In the genomic region with DNA sequence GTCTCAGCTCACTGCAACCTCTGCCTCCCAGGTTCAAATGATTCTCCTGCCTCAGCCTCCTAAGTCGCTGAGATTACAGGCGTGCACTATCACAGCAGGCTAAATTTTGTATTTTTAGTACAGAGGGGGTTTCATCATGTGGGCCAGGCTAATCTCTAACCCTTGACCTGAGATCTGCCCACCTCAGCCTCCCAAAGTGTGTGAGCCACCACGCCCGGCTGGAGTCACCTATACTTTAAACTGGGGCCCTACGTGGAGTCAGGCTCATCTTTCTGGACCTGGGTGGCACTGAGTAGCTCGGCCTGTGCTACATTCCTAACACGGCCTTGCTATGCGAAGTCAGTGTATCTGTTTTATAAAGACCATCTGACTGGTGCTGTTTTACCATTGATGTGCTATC, we compare ENCODE assay signal across 19 cellular contexts. TPM values are rescaled to one million over a fixed set of nuclear protein-coding genes. Genes with fewer than 3 reads are reported as not detected.
DNase-seq lines count a peak whose midpoint lies in the region; ATAC-seq, FAIRE-seq and TF ChIP-seq lines count a peak whose summit lies in the region.
"Had no signal": no experiment of that assay in that cellular context is flagged by ENCODE, and none has a peak within 500 bp of the region (broad histone marks: within the 10 kb centered on the region; RNA-seq: fewer than 3 reads in every experiment).

No MANE protein-coding gene starts in this region.

- H3K9ac ChIP-seq in IMR-90 (ENCODE audit: low read depth, low read length), result no peak overlapping the region

- H4K20me1 ChIP-seq in IMR-90 (ENCODE audit: insufficient read depth, low read length) (no peaks in the 10 kb centered on the region), hepatocyte (ENCODE audit: insufficient read depth, poor library complexity, severe bottlenecking) (no peaks in the 10 kb centered on the region)

- H2AK9ac ChIP-seq in IMR-90 (replicated peaks; ENCODE audit: low read depth, low read length, poor library complexity), result no peak overlapping the region

- H3K56ac ChIP-seq in IMR-90 (ENCODE audit: extremely low read depth, insufficient read depth, low read length), result no peak overlapping the region

- H3K9me3 Mint-ChIP-seq in activated T-cell treated with anti-CD3 and anti-CD28 coated beads, Interleukin-2, amount 50 U/mL, for 24 hours, result peaks cover 6% of the 10 kb centered on the region
- no peaks in the 10 kb centered on the region for H3K9me3 Mint-ChIP-seq in CD8-positive, alpha-beta T cell

- no peaks in the 10 kb centered on the region for H3K27me3 Mint-ChIP-seq in activated T-cell treated with anti-CD3 and anti-CD28 coated beads, Interleukin-2, amount 50 U/mL, for 24 hours
- no peaks in the 10 kb centered on the region for H3K27me3 Mint-ChIP-seq in CD8-positive, alpha-beta T cell (ENCODE audit: low read depth)
- H3K27me3 Mint-ChIP-seq: CD4-positive, alpha-beta memory T cell had no signal

- H3K27ac Mint-ChIP-seq in activated T-cell treated with anti-CD3 and anti-CD28 coated beads, Interleukin-2, amount 50 U/mL, for 24 hours, result peak overlapping the region; percentile 47
- H3K27ac Mint-ChIP-seq in CD8-positive, alpha-beta T cell, result no peak overlapping the region

- H3K36me3 Mint-ChIP-seq in activated T-cell treated with anti-CD3 and anti-CD28 coated beads, Interleukin-2, amount 50 U/mL, for 24 hours (ENCODE audit: low read depth), result peaks cover 86% of the 10 kb centered on the region
- H3K36me3 Mint-ChIP-seq in CD8-positive, alpha-beta T cell, result peaks cover 32% of the 10 kb centered on the region

- H2BK15ac ChIP-seq in IMR-90 (ENCODE audit: low read depth, low read length), result no peak overlapping the region; the same call in 2 of the 3 replicates

- H3K4me1 Mint-ChIP-seq in activated T-cell treated with anti-CD3 and anti-CD28 coated beads, Interleukin-2, amount 50 U/mL, for 24 hours (ENCODE audit: low read depth), result peaks cover 61% of the 10 kb centered on the region
- H3K4me1 Mint-ChIP-seq in CD8-positive, alpha-beta T cell (ENCODE audit: low read depth), result peaks cover 45% of the 10 kb centered on the region

- no peaks in the 10 kb centered on the region for H3K9me2 ChIP-seq in hepatocyte (replicated peaks; ENCODE audit: insufficient read depth)

- no peak overlapping the region for H3K23ac ChIP-seq in IMR-90 (ENCODE audit: low read depth, low read length)

- ATAC-seq in A549 (no peak), IMR-90 (ENCODE audit: low read depth) (no peak), SK-N-SH treated with all-trans-retinoic acid at 6 μM for 48 hours (no peak)
- no peak for ATAC-seq in CD8-positive, alpha-beta T cell

- H3K36me3 ChIP-seq in IMR-90 (ENCODE audit: control insufficient read depth, insufficient read depth, low read length), result no peaks in the 10 kb centered on the region
- no peaks in the 10 kb centered on the region for H3K36me3 ChIP-seq in hepatocyte (replicated peaks; ENCODE audit: insufficient read depth, low read depth)
- no peaks in the 10 kb centered on the region for H3K36me3 ChIP-seq in CD8-positive, alpha-beta T cell (ENCODE audit: insufficient read depth, low read length)
- H3K36me3 ChIP-seq: HAP-1 had no signal

- no peak overlapping the region for H2BK20ac ChIP-seq in IMR-90 (ENCODE audit: low read depth, low read length)

- H2BK120ac ChIP-seq in IMR-90 (ENCODE audit: low read depth, low read length), result no peak overlapping the region; the same call in 1 of the 2 replicates

- H3K9me3 ChIP-seq in A549, result no peaks in the 10 kb centered on the region
- H3K9me3 ChIP-seq in IMR-90 (ENCODE audit: control insufficient read depth, insufficient read depth, low read length), result no peaks in the 10 kb centered on the region
- H3K9me3 ChIP-seq in hepatocyte (ENCODE audit: low read depth), result no peaks in the 10 kb centered on the region
- no peaks in the 10 kb centered on the region for H3K9me3 ChIP-seq in CD8-positive, alpha-beta T cell (ENCODE audit: low read length)
- H3K9me3 ChIP-seq: BE2C, HAP-1 had no signal

- FAIRE-seq in A549 (lab: Jason Lieb, UNC), result no peak
- FAIRE-seq: A204.1, GM12892 had no signal

- no peaks in the 10 kb centered on the region for H3K79me1 ChIP-seq in IMR-90 (ENCODE audit: low read depth in 1 of 2, low read length in 2 of 2)

- H2AK5ac ChIP-seq in IMR-90 (ENCODE audit: low read depth, low read length), result no peak overlapping the region

- no peak overlapping the region for H3K14ac ChIP-seq in IMR-90 (replicated peaks; ENCODE audit: low read depth, low read length)

- 91% methylated on average over 8 of the region's 8 CpGs for WGBS in A549 (ENCODE audit: missing lambda C conversion rate)
- WGBS in IMR-90 (ENCODE audit: extremely low coverage in 2 of 2, insufficient read length in 1 of 2), 2 experiments, result 90% methylated on average over 2 of the region's 8 CpGs; no CpG with 5 or more reads in 1 of the 2 experiments
- 86% methylated on average over 8 of the region's 8 CpGs for WGBS in hepatocyte (ENCODE audit: low lambda C conversion rate, missing lambda C conversion rate)

- H4K5ac ChIP-seq in IMR-90 (ENCODE audit: low read depth, low read length), result no peak overlapping the region

- no peak overlapping the region for H2AFZ ChIP-seq in IMR-90 (replicated peaks; ENCODE audit: low read length, poor library complexity)
- H2AFZ ChIP-seq in hepatocyte, result no peak overlapping the region

- intact Hi-C loops in IMR-90 (cut with micrococcal nuclease), result no loop called here
- intact Hi-C loops in CD8-positive, alpha-beta T cell (cut with DNase I, micrococcal nuclease), result no loop called here

- H3K27me3 ChIP-seq in IMR-90 (ENCODE audit: control insufficient read depth, insufficient read depth, low read length) (no peaks in the 10 kb centered on the region), hepatocyte (no peaks in the 10 kb centered on the region)
- H3K27me3 ChIP-seq in CD8-positive, alpha-beta T cell (ENCODE audit: insufficient read depth, low read length), result no peaks in the 10 kb centered on the region
- H3K27me3 ChIP-seq: BE2C had no signal

- H3K27ac ChIP-seq in A549 (peak overlapping the region; percentile 39 to 74; a peak in 4 of 6 replicates), IMR-90 (ENCODE audit: insufficient read depth, low read length) (no peak overlapping the region), hepatocyte (peak overlapping the region; percentile 31)
- no peak overlapping the region for H3K27ac ChIP-seq in CD8-positive, alpha-beta T cell (ENCODE audit: low read depth, low read length)
- H3K27ac ChIP-seq: C4-2B had no signal

- dilution Hi-C loops in IMR-90 (cut with HindIII; ENCODE audit: low sequenced_read_pairs, unreplicated experiment), result no loop called here

- H4K91ac ChIP-seq in IMR-90 (ENCODE audit: insufficient read depth, low read depth, low read length), result no peak overlapping the region

- no peaks in the 10 kb centered on the region for H3K79me2 ChIP-seq in hepatocyte

- H3K4me2 ChIP-seq in A549 (no peak overlapping the region), IMR-90 (ENCODE audit: low read depth, low read length) (no peak overlapping the region), hepatocyte (no peak overlapping the region)

- H3K4me3 Mint-ChIP-seq in activated T-cell treated with anti-CD3 and anti-CD28 coated beads, Interleukin-2, amount 50 U/mL, for 24 hours, result no peak overlapping the region
- H3K4me3 Mint-ChIP-seq in CD8-positive, alpha-beta T cell, result no peak overlapping the region

- H3K4ac ChIP-seq in IMR-90 (ENCODE audit: low read depth, low read length), result 0 out of 2 replicates have a peak overlapping the region, but pooled peaks have one; percentile 29

- CTCF ChIA-PET in A549 (lab: Yijun Ruan, JAX) (interaction anchor here (1.5 to 3.0 kb wide), 6 partner anchors 10 to 85 kb away, joined by 3 to 13 read pairs (median 6); no protein-coding TSS in a partner anchor), IMR-90 (lab: Yijun Ruan, JAX) (interaction anchor here (0.6 kb wide), 1 partner anchor 18 kb away, joined by 4 read pairs; no protein-coding TSS in a partner anchor)
- CTCF ChIA-PET in CD8-positive, alpha-beta T cell (lab: Charles Lee), result interaction anchor here (1.3 to 4.0 kb wide), 6 partner anchors 10 to 31 kb away, joined by 3 to 21 read pairs (median 6); no protein-coding TSS in a partner anchor

- TF ChIP-seq RAD21 in A549 (conservative IDR thresholded peaks at IDR 0.05 in 1 of 2, IDR thresholded peaks at IDR 0.05 in 1 of 2), result no peak
- no peak for TF ChIP-seq RAD21 in IMR-90 (IDR thresholded peaks at IDR 0.05; ENCODE audit: low read length)

- no peak for TF ChIP-seq EP300 in A549 (IDR thresholded peaks at IDR 0.05)

- peaks cover 3% of the 10 kb centered on the region; the same call in 1 of the 2 replicates for H3K9me1 ChIP-seq in IMR-90 (ENCODE audit: insufficient read depth, low read length)

- POLR2A ChIA-PET in A549 (lab: Yijun Ruan, JAX) (no interaction called here), IMR-90 (lab: Charles Lee; ENCODE audit: unreplicated experiment) (no interaction called here)
- POLR2A ChIA-PET in CD8-positive, alpha-beta T cell (lab: Charles Lee), result interaction anchor here (1.1 to 2.1 kb wide), 2 partner anchors 14 to 434 kb away, joined by 4 to 6 read pairs; a partner anchor contains a TSS

- in situ Hi-C loops in IMR-90 (cut with MboI; ENCODE audit: low sequenced_read_pairs), result no loop called here

- no peak overlapping the region for H3K4me3 ChIP-seq in A549
- H3K4me3 ChIP-seq in IMR-90 (ENCODE audit: insufficient read depth, low read depth, low read length), result no peak overlapping the region
- H3K4me3 ChIP-seq in hepatocyte, result no peak overlapping the region
- no peak overlapping the region for H3K4me3 ChIP-seq in CD8-positive, alpha-beta T cell (ENCODE audit: low read depth, low read length)
- H3K4me3 ChIP-seq: HAP-1 had no signal

- no peak for DNase-seq in activated T-cell treated with anti-CD3 and anti-CD28 coated beads, Interleukin-2, amount 50 U/mL, for 24 hours
- DNase-seq in activated T-cell treated with anti-CD3 and anti-CD28 coated beads, Interleukin-2, amount 50 U/mL, for 48 hours, result no peak
- DNase-seq in A549 (ENCODE audit: low read depth in 1 of 2, low spot score in 1 of 2), result no peak
- DNase-seq in IMR-90, result no peak
- no peak for DNase-seq in hepatocyte (ENCODE audit: low spot score)
- DNase-seq in CD8-positive, alpha-beta T cell, result no peak
- DNase-seq: BE2C; CD4-positive, alpha-beta memory T cell; COR-L47; DND-41; GDM1; GOT3 had no signal

- H4K8ac ChIP-seq in IMR-90 (ENCODE audit: low read depth in 2 of 2, low read length in 2 of 2), result no peak overlapping the region

- H3K4me1 ChIP-seq in A549 (peaks cover 18% of the 10 kb centered on the region; the same call in 2 of the 3 replicates), IMR-90 (ENCODE audit: control insufficient read depth, insufficient read depth, low read length) (peaks cover 2% of the 10 kb centered on the region; the same call in 1 of the 2 replicates), hepatocyte (ENCODE audit: insufficient read depth) (peaks cover 17% of the 10 kb centered on the region)
- H3K4me1 ChIP-seq in CD8-positive, alpha-beta T cell (ENCODE audit: insufficient read depth, low read length), result peaks cover 32% of the 10 kb centered on the region
- H3K4me1 ChIP-seq: BE2C had no signal

- TF ChIP-seq POLR2A in A549 (IDR thresholded peaks at IDR 0.05; ENCODE audit: low read length) (no peak), IMR-90 (IDR thresholded peaks at IDR 0.05; ENCODE audit: low read depth, low read length) (no peak)

- TF ChIP-seq CTCF in A549 (IDR thresholded peaks at IDR 0.05), result no peak
- TF ChIP-seq CTCF in IMR-90 (conservative IDR thresholded peaks at IDR 0.05; ENCODE audit: low read depth, low read length), result no peak
- TF ChIP-seq CTCF in hepatocyte (IDR thresholded peaks at IDR 0.05; ENCODE audit: poor library complexity), result no peak
- TF ChIP-seq CTCF in CD8-positive, alpha-beta T cell (IDR thresholded peaks at IDR 0.05), result no peak

- H2BK5ac ChIP-seq in IMR-90 (ENCODE audit: low read depth, low read length, poor library complexity, severe bottlenecking), result no peak overlapping the region

- no TSS peak for BruUV-seq in IMR-90 (replicated peaks; lab: Mats Ljungman, UMichigan)

- H3K18ac ChIP-seq in IMR-90 (ENCODE audit: low read depth, low read length), result no peak overlapping the region

RNA-seq across cellular contexts. Expression of a gene that starts 5.8 kb away (rescaled TPM):
- polyA plus RNA-seq in A549 (2011; rRNA removed) (not detected in 2 replicates), A549 (2017; fragmentation: RNase III; extraction: RNeasy Plus Mini Kit Qiagen cat#74134 plus additional on column Dnase treatment) (not detected in 3 replicates), IMR-90 (2012; rRNA removed) (not detected in 2 replicates), hepatocyte (0.51 TPM in 1 of 2 replicates, not detected in the other)
- not detected in 2 replicates for polyA plus RNA-seq in A549 (2012; cell fraction: cytosol; rRNA removed)
- polyA plus RNA-seq in A549 (2012; cell fraction: nucleus; rRNA removed), result not detected in 2 replicates
- polyA minus RNA-seq in A549 (2011; rRNA and poly(A)+ RNA removed), result not detected in 2 replicates
- total RNA-seq in IMR-90 (2012; rRNA removed) (not detected in 2 replicates), hepatocyte (not detected in 2 replicates)
- polyA plus RNA-seq in IMR-90 (2012; cell fraction: cytosol; rRNA removed), result not detected in 2 replicates
- polyA plus RNA-seq in IMR-90 (2012; cell fraction: nucleus; rRNA removed; ENCODE audit: low replicate concordance), result not detected in 2 replicates
- 10 to 100 TPM; 11.5 to 13.4 TPM for total RNA-seq in CD8-positive, alpha-beta T cell
- total RNA-seq: HT1080 had no signal
- polyA plus RNA-seq: AG04450 had no signal

Comparison
In these comparisons a context has a peak if more than half of its experiments do, and no peak if none do; other contexts are left out.
1. H3K27ac ChIP-seq: peak in A549 (2 of 2) and hepatocyte (single experiment); none in IMR-90 (single experiment) and CD8-positive, alpha-beta T cell (single experiment).
2. RNA of a gene that starts 5.8 kb away (total RNA-seq): 11.5 to 13.4 TPM in CD8-positive, alpha-beta T cell; not detected in IMR-90 and not detected in hepatocyte; every median in the first group is over 10 times any median in the second.